In genomic region chr11:33808228-33808828, GRCh38 we compare ENCODE assay signal across 8 cellular contexts. TPM values are rescaled to one million over a fixed set of nuclear protein-coding genes. Genes with fewer than 3 reads are reported as not detected.
DNase-seq lines count a peak whose midpoint lies in the region; ATAC-seq, FAIRE-seq and TF ChIP-seq lines count a peak whose summit lies in the region.

No MANE protein-coding gene starts in this region.

- H3K4me3 ChIP-seq in adipocyte (ENCODE audit: low read length), result no peak overlapping the region

- DNase-seq in D341Med (ENCODE audit: low spot score), result peak; percentile 80
- peak; percentile 34 for DNase-seq in H54 (ENCODE audit: insufficient read length, low spot score)
- DNase-seq in NCI-H1436 (lab: John Stamatoyannopoulos, UW), result peak; percentile 74
- peak; percentile 63 for DNase-seq in SW480 (ENCODE audit: low spot score)
- peak; percentile 90 for DNase-seq in adipocyte (ENCODE audit: low read depth)
- peak; percentile 86 for DNase-seq in left cardiac atrium
- peak; percentile 81 for DNase-seq in putamen (ENCODE audit: low spot score)

- H3K4me1 ChIP-seq in adipocyte (ENCODE audit: control insufficient read depth, insufficient read depth, low read length), result no peaks in the 10 kb centered on the region

- no peaks in the 10 kb centered on the region for H3K9me3 ChIP-seq in adipocyte (ENCODE audit: control insufficient read depth, low read length)

- no peaks in the 10 kb centered on the region for H3K36me3 ChIP-seq in adipocyte (ENCODE audit: control insufficient read depth, insufficient read depth, low read length, severe bottlenecking)

- intact Hi-C loops in left cardiac atrium (cut with DNase I), result no loop called here

- no peak overlapping the region for H3K9ac ChIP-seq in adipocyte (ENCODE audit: low read length)

- peak; percentile 65 for FAIRE-seq in H54 (lab: Jason Lieb, UNC)

- ATAC-seq in left cardiac atrium (peak; percentile 91 to 94), HG03432 (IDR thresholded peaks at IDR 0.05; ENCODE audit: unreplicated experiment) (no peak)

- no peaks in the 10 kb centered on the region for H3K27me3 ChIP-seq in adipocyte (replicated peaks; ENCODE audit: control insufficient read depth, insufficient read depth, low read length)

- no peak for TF ChIP-seq POLR2A in H54 (IDR thresholded peaks at IDR 0.05; ENCODE audit: low read depth, low read length)

RNA-seq across cellular contexts. Expression of gene FBXO3, which starts 34.0 kb away (rescaled TPM):
- 10 to 100 TPM; 30.5 to 31.8 TPM for total RNA-seq in left cardiac atrium

Comparison
In these comparisons a context has a peak if more than half of its experiments do, and no peak if none do; other contexts are left out.
1. DNase-seq: peak in every context shown above with its lines; median percentile 90 in adipocyte; 86 in left cardiac atrium; 81 in putamen; 80 in D341Med; 74 in NCI-H1436; 63 in SW480; 34 in H54.